Comparison of ENCODE assay signal across 1 cellular context in the genomic region with DNA sequence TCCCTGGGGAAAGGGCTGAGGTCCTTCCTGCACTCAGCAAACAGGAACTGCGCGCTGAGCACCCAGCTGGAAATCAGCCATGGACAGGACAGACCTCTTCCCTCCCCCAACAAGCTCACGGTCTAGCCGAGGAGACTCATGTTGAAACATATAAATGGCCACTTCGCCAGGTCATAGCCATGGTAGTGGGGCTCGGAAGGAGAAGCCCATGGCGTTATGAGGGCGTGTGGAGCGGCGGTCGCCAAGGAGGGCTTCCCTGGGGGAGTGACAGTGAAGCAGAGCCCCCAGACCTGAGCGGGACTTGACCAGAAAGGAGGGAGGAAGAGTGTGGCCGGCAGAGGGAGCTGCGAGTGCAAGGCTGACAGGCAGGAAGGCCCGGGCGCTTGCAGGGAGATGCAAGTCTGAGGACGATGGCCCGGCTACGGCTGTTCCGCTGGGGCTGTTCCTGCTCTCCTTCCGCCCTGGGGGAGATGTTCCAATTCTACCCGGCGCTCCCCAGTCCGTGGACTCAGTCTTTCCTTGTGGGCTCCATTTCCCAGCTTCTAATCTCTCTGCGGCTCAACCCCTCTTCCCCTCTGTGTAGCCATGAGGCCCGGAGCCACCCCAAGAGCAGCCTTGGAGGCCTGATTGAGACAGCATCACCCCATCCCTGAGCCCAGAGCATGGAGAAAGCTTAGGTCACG.
TF ChIP-seq lines count a peak whose summit lies in the region.

No MANE protein-coding gene starts in this region.

TF ChIP-seq in HEK293, 187 proteins besides CTCF, POLR2A, EP300 and RAD21 (continued from another document and continues in another):
- TF ChIP-seq, protein P1, sequence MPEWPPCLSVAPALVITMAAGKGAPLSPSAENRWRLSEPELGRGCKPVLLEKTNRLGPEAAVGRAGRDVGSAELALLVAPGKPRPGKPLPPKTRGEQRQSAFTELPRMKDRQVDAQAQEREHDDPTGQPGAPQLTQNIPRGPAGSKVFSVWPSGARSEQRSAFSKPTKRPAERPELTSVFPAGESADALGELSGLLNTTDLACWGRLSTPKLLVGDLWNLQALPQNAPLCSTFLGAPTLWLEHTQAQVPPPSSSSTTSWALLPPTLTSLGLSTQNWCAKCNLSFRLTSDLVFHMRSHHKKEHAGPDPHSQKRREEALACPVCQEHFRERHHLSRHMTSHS (tag by site-specific recombination; IDR thresholded peaks at IDR 0.05): no peak
- no peak for TF ChIP-seq ZNF658 (tag by site-specific recombination; IDR thresholded peaks at IDR 0.05)
- no peak for TF ChIP-seq ZNF248 (tag by site-specific recombination; IDR thresholded peaks at IDR 0.05)
- TF ChIP-seq, protein P2, sequence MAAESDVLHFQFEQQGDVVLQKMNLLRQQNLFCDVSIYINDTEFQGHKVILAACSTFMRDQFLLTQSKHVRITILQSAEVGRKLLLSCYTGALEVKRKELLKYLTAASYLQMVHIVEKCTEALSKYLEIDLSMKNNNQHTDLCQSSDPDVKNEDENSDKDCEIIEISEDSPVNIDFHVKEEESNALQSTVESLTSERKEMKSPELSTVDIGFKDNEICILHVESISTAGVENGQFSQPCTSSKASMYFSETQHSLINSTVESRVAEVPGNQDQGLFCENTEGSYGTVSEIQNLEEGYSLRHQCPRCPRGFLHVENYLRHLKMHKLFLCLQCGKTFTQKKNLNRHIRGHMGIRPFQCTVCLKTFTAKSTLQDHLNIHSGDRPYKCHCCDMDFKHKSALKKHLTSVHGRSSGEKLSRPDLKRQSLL (tag by site-specific recombination; IDR thresholded peaks at IDR 0.05): peak; percentile 95
- no peak for TF ChIP-seq ZNF664 (tag by site-specific recombination; IDR thresholded peaks at IDR 0.05)
- TF ChIP-seq ZNF660 (tag by site-specific recombination; IDR thresholded peaks at IDR 0.05): peak; percentile 60; the same call in 1 of the 2 replicates
- TF ChIP-seq SP2 (tag by site-specific recombination; IDR thresholded peaks at IDR 0.05): peak; percentile 18; the same call in 1 of the 2 replicates
- no peak for TF ChIP-seq BCL11B (tag by site-specific recombination; IDR thresholded peaks at IDR 0.05; ENCODE audit: low read depth)
- no peak for TF ChIP-seq ZNF707 (tag by site-specific recombination; IDR thresholded peaks at IDR 0.05)
- TF ChIP-seq ZNF555 (tag by site-specific recombination; conservative IDR thresholded peaks at IDR 0.05): no peak
- TF ChIP-seq ZFP37 (tag by site-specific recombination; IDR thresholded peaks at IDR 0.05): peak; percentile 93; the same call in 1 of the 2 replicates
- no peak for TF ChIP-seq ZNF521 (tag by site-specific recombination; IDR thresholded peaks at IDR 0.05)
- no peak for TF ChIP-seq ZNF791 (tag by site-specific recombination; IDR thresholded peaks at IDR 0.05)
- TF ChIP-seq SALL2 (tag by site-specific recombination; IDR thresholded peaks at IDR 0.05; ENCODE audit: borderline replicate concordance): no peak
- TF ChIP-seq, protein P3, sequence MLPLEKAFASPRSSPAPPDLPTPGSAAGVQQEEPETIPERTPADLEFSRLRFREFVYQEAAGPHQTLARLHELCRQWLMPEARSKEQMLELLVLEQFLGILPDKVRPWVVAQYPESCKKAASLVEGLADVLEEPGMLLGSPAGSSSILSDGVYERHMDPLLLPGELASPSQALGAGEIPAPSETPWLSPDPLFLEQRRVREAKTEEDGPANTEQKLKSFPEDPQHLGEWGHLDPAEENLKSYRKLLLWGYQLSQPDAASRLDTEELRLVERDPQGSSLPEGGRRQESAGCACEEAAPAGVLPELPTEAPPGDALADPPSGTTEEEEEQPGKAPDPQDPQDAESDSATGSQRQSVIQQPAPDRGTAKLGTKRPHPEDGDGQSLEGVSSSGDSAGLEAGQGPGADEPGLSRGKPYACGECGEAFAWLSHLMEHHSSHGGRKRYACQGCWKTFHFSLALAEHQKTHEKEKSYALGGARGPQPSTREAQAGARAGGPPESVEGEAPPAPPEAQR (tag by site-specific recombination; IDR thresholded peaks at IDR 0.05): no peak
- TF ChIP-seq, protein P4, sequence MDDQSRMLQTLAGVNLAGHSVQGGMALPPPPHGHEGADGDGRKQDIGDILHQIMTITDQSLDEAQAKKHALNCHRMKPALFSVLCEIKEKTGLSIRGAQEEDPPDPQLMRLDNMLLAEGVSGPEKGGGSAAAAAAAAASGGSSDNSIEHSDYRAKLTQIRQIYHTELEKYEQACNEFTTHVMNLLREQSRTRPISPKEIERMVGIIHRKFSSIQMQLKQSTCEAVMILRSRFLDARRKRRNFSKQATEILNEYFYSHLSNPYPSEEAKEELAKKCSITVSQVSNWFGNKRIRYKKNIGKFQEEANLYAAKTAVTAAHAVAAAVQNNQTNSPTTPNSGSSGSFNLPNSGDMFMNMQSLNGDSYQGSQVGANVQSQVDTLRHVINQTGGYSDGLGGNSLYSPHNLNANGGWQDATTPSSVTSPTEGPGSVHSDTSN (CRISPR knock-in tag; IDR thresholded peaks at IDR 0.05): 0 out of 2 replicates have a peak, but pooled peaks have one; percentile 30
- peak; percentile 54; the same call in 1 of the 2 replicates for TF ChIP-seq ZNF629 (tag by site-specific recombination; IDR thresholded peaks at IDR 0.05)
- no peak for TF ChIP-seq ZNF37A (tag by site-specific recombination; IDR thresholded peaks at IDR 0.05)
- TF ChIP-seq ZNF211 (tag by site-specific recombination; IDR thresholded peaks at IDR 0.05; ENCODE audit: low read depth): no peak
- TF ChIP-seq ZNF394 (tag by site-specific recombination; IDR thresholded peaks at IDR 0.05; ENCODE audit: borderline replicate concordance): peak; percentile 40; the same call in 1 of the 2 replicates
- no peak for TF ChIP-seq ZNF48 (tag by site-specific recombination; IDR thresholded peaks at IDR 0.05)
- TF ChIP-seq ZNF184 (tag by site-specific recombination; IDR thresholded peaks at IDR 0.05): no peak
- no peak for TF ChIP-seq KLF9 (tag by site-specific recombination; IDR thresholded peaks at IDR 0.05; ENCODE audit: low read depth)
- no peak for TF ChIP-seq ZNF146 (tag by site-specific recombination; IDR thresholded peaks at IDR 0.05)
- TF ChIP-seq ZNF274 (IDR thresholded peaks at IDR 0.05; ENCODE audit: low read length): no peak
- TF ChIP-seq ZNF274 (tag by site-specific recombination; IDR thresholded peaks at IDR 0.05; ENCODE audit: borderline replicate concordance): no peak
- TF ChIP-seq, protein P5, sequence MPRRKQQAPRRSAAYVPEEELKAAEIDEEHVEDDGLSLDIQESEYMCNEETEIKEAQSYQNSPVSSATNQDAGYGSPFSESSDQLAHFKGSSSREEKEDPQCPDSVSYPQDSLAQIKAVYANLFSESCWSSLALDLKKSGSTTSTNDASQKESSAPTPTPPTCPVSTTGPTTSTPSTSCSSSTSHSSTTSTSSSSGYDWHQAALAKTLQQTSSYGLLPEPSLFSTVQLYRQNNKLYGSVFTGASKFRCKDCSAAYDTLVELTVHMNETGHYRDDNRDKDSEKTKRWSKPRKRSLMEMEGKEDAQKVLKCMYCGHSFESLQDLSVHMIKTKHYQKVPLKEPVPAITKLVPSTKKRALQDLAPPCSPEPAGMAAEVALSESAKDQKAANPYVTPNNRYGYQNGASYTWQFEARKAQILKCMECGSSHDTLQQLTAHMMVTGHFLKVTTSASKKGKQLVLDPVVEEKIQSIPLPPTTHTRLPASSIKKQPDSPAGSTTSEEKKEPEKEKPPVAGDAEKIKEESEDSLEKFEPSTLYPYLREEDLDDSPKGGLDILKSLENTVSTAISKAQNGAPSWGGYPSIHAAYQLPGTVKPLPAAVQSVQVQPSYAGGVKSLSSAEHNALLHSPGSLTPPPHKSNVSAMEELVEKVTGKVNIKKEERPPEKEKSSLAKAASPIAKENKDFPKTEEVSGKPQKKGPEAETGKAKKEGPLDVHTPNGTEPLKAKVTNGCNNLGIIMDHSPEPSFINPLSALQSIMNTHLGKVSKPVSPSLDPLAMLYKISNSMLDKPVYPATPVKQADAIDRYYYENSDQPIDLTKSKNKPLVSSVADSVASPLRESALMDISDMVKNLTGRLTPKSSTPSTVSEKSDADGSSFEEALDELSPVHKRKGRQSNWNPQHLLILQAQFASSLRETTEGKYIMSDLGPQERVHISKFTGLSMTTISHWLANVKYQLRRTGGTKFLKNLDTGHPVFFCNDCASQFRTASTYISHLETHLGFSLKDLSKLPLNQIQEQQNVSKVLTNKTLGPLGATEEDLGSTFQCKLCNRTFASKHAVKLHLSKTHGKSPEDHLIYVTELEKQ (tag by site-specific recombination; IDR thresholded peaks at IDR 0.05; ENCODE audit: borderline replicate concordance): no peak
- no peak for TF ChIP-seq ZNF621 (tag by site-specific recombination; IDR thresholded peaks at IDR 0.05)
- no peak for TF ChIP-seq ZNF266 (tag by site-specific recombination; IDR thresholded peaks at IDR 0.05; ENCODE audit: low read depth)
- TF ChIP-seq ZFP41 (tag by site-specific recombination; IDR thresholded peaks at IDR 0.05; ENCODE audit: borderline replicate concordance): no peak
- no peak for TF ChIP-seq KLF10 (tag by site-specific recombination; IDR thresholded peaks at IDR 0.05)
- TF ChIP-seq ZNF530 (tag by site-specific recombination; IDR thresholded peaks at IDR 0.05; ENCODE audit: low read depth): no peak
- TF ChIP-seq ZNF623 (tag by site-specific recombination; IDR thresholded peaks at IDR 0.05): no peak
- TF ChIP-seq, protein P6, sequence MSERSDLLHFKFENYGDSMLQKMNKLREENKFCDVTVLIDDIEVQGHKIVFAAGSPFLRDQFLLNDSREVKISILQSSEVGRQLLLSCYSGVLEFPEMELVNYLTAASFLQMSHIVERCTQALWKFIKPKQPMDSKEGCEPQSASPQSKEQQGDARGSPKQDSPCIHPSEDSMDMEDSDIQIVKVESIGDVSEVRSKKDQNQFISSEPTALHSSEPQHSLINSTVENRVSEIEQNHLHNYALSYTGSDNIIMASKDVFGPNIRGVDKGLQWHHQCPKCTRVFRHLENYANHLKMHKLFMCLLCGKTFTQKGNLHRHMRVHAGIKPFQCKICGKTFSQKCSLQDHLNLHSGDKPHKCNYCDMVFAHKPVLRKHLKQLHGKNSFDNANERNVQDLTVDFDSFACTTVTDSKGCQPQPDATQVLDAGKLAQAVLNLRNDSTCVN (tag by site-specific recombination; optimal IDR thresholded peaks at IDR 0.05): peak; percentile 29
- TF ChIP-seq, protein P7, sequence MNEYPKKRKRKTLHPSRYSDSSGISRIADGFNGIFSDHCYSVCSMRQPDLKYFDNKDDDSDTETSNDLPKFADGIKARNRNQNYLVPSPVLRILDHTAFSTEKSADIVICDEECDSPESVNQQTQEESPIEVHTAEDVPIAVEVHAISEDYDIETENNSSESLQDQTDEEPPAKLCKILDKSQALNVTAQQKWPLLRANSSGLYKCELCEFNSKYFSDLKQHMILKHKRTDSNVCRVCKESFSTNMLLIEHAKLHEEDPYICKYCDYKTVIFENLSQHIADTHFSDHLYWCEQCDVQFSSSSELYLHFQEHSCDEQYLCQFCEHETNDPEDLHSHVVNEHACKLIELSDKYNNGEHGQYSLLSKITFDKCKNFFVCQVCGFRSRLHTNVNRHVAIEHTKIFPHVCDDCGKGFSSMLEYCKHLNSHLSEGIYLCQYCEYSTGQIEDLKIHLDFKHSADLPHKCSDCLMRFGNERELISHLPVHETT (tag by site-specific recombination; IDR thresholded peaks at IDR 0.05): no peak
- TF ChIP-seq ZBTB7A (tag by site-specific recombination; IDR thresholded peaks at IDR 0.05; ENCODE audit: low read depth): no peak
- TF ChIP-seq ZXDB (tag by site-specific recombination; IDR thresholded peaks at IDR 0.05): 0 out of 2 replicates have a peak, but pooled peaks have one; percentile 8
- TF ChIP-seq ZNF423 (tag by site-specific recombination; IDR thresholded peaks at IDR 0.05): 0 out of 2 replicates have a peak, but pooled peaks have one; percentile 23
- TF ChIP-seq ZNF175 (tag by site-specific recombination; IDR thresholded peaks at IDR 0.05): no peak
- TF ChIP-seq, protein P8, sequence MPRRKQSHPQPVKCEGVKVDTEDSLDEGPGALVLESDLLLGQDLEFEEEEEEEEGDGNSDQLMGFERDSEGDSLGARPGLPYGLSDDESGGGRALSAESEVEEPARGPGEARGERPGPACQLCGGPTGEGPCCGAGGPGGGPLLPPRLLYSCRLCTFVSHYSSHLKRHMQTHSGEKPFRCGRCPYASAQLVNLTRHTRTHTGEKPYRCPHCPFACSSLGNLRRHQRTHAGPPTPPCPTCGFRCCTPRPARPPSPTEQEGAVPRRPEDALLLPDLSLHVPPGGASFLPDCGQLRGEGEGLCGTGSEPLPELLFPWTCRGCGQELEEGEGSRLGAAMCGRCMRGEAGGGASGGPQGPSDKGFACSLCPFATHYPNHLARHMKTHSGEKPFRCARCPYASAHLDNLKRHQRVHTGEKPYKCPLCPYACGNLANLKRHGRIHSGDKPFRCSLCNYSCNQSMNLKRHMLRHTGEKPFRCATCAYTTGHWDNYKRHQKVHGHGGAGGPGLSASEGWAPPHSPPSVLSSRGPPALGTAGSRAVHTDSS (tag by site-specific recombination; IDR thresholded peaks at IDR 0.05): peak; percentile 71
- TF ChIP-seq, protein P9, sequence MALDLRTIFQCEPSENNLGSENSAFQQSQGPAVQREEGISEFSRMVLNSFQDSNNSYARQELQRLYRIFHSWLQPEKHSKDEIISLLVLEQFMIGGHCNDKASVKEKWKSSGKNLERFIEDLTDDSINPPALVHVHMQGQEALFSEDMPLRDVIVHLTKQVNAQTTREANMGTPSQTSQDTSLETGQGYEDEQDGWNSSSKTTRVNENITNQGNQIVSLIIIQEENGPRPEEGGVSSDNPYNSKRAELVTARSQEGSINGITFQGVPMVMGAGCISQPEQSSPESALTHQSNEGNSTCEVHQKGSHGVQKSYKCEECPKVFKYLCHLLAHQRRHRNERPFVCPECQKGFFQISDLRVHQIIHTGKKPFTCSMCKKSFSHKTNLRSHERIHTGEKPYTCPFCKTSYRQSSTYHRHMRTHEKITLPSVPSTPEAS (tag by site-specific recombination; IDR thresholded peaks at IDR 0.05): no peak
- no peak for TF ChIP-seq ZNF548 (tag by site-specific recombination; IDR thresholded peaks at IDR 0.05)
- no peak for TF ChIP-seq HOXA7 (CRISPR knock-in tag; IDR thresholded peaks at IDR 0.05; ENCODE audit: borderline replicate concordance)
- TF ChIP-seq ZNF133 (tag by site-specific recombination; IDR thresholded peaks at IDR 0.05): no peak
- no peak for TF ChIP-seq ZNF837 (tag by site-specific recombination; IDR thresholded peaks at IDR 0.05)
- TF ChIP-seq ZBTB48 (tag by site-specific recombination; IDR thresholded peaks at IDR 0.05): 0 out of 2 replicates have a peak, but pooled peaks have one; percentile 9
- no peak for TF ChIP-seq ZNF626 (tag by site-specific recombination; IDR thresholded peaks at IDR 0.05)
- TF ChIP-seq ZNF76 (tag by site-specific recombination; IDR thresholded peaks at IDR 0.05; ENCODE audit: borderline replicate concordance, low read depth): no peak
- TF ChIP-seq, protein P10, sequence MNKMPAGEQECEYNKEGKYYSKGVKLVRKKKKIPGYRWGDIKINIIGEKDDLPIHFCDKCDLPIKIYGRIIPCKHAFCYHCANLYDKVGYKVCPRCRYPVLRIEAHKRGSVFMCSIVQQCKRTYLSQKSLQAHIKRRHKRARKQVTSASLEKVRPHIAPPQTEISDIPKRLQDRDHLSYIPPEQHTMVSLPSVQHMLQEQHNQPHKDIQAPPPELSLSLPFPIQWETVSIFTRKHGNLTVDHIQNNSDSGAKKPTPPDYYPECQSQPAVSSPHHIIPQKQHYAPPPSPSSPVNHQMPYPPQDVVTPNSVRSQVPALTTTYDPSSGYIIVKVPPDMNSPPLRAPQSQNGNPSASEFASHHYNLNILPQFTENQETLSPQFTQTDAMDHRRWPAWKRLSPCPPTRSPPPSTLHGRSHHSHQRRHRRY (tag by site-specific recombination; IDR thresholded peaks at IDR 0.05): no peak
- TF ChIP-seq ZNF426 (tag by site-specific recombination; IDR thresholded peaks at IDR 0.05): no peak
- TF ChIP-seq IKZF3 (tag by site-specific recombination; IDR thresholded peaks at IDR 0.05): 0 out of 2 replicates have a peak, but pooled peaks have one; percentile 17
- TF ChIP-seq ZNF768 (tag by site-specific recombination; IDR thresholded peaks at IDR 0.05): no peak
- TF ChIP-seq ZNF549 (tag by site-specific recombination; IDR thresholded peaks at IDR 0.05): no peak
